ENCODE assay signal across 15 cellular contexts in the genomic region with DNA sequence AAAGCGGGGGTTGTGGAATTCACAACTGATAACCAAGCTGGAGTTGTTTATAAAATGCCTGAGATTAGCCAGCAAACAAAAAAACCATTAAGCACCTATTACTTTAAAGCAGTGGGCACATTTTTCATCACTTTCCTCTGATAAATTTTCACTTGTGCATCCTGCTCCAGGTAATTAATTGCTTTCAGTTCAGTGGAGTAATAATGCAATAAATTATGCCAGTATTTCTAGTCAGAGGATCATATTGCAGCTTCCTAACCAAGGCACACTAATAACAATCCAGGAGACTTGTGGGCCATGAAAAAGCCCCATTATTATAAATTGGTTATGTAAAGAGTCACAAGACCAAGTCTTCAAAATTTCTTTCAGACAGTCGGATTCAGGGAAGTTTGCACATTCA.
DNase-seq lines count a peak whose midpoint lies in the region; ATAC-seq and TF ChIP-seq lines count a peak whose summit lies in the region.
"Had no signal": no experiment of that assay in that cellular context is flagged by ENCODE, and none has a peak within 500 bp of the region (broad histone marks: within the 10 kb centered on the region; RNA-seq: fewer than 3 reads in every experiment).

No MANE protein-coding gene starts in this region.

- no peaks in the 10 kb centered on the region for H3K27me3 ChIP-seq in CD4-positive, alpha-beta T cell (ENCODE audit: control insufficient read depth, insufficient read depth, low read length)
- H3K27me3 ChIP-seq: BE2C had no signal

- intact Hi-C loops in CD4-positive, alpha-beta T cell (cut with DNase I, micrococcal nuclease), result no loop called here

- H3K27ac ChIP-seq in CD4-positive, alpha-beta T cell (ENCODE audit: low read depth, low read length), result no peak overlapping the region
- H3K27ac ChIP-seq: GM23248, HL-60 had no signal

- peaks cover 5% of the 10 kb centered on the region for H3K27me3 Mint-ChIP-seq in CD4-positive, alpha-beta T cell
- H3K27me3 Mint-ChIP-seq: CD4-positive, CD25-positive, alpha-beta regulatory T cell had no signal

- no peak overlapping the region for H3K4me3 Mint-ChIP-seq in CD4-positive, alpha-beta T cell
- H3K4me3 Mint-ChIP-seq: CD4-positive, CD25-positive, alpha-beta regulatory T cell; HFFc6 had no signal

- H3K36me3 Mint-ChIP-seq in CD4-positive, alpha-beta T cell (ENCODE audit: low read depth), result no peaks in the 10 kb centered on the region
- H3K36me3 Mint-ChIP-seq: CD4-positive, CD25-positive, alpha-beta regulatory T cell had no signal

- ATAC-seq in CD4-positive, alpha-beta T cell (ENCODE audit: poor library complexity), result no peak

- CTCF ChIA-PET in HEK293T (lab: Yijun Ruan, JAX), result no interaction called here
- CTCF ChIA-PET in CD4-positive, alpha-beta T cell (lab: Charles Lee), result no interaction called here

- H3K27ac Mint-ChIP-seq in CD4-positive, alpha-beta T cell, result no peak overlapping the region
- H3K27ac Mint-ChIP-seq: CD4-positive, CD25-positive, alpha-beta regulatory T cell; HFFc6 had no signal

- peak; percentile 35 for DNase-seq in NCI-H510A treated with DMSO at 0.1 percent for 48 hours (lab: John Stamatoyannopoulos, UW)
- DNase-seq in NCI-H510A (lab: John Stamatoyannopoulos, UW), result no peak
- DNase-seq in HEK293T (ENCODE audit: extremely low spot score), result no peak
- peak; percentile 13 for DNase-seq in NCI-H69 (lab: John Stamatoyannopoulos, UW)
- DNase-seq in CD4-positive, alpha-beta T cell, result no peak
- no peak for DNase-seq in SK-N-DZ (ENCODE audit: low spot score)
- DNase-seq: ACHN; BE2C; C1 segment of cervical spinal cord; Caco-2; CD4-positive, CD25-positive, alpha-beta regulatory T cell; GM23248; HFFc6 had no signal

- H3K4me1 Mint-ChIP-seq in CD4-positive, alpha-beta T cell (ENCODE audit: low read depth), result no peaks in the 10 kb centered on the region
- H3K4me1 Mint-ChIP-seq: CD4-positive, CD25-positive, alpha-beta regulatory T cell had no signal

- no peaks in the 10 kb centered on the region for H3K9me3 ChIP-seq in CD4-positive, alpha-beta T cell (ENCODE audit: control insufficient read depth, low read length)
- H3K9me3 ChIP-seq: BE2C, Caco-2, HAP-1 had no signal

- no peak for TF ChIP-seq CTCF in CD4-positive, alpha-beta T cell (IDR thresholded peaks at IDR 0.05)

- no peaks in the 10 kb centered on the region for H3K9me3 Mint-ChIP-seq in CD4-positive, alpha-beta T cell
- H3K9me3 Mint-ChIP-seq: CD4-positive, CD25-positive, alpha-beta regulatory T cell; HFFc6 had no signal

- POLR2A ChIA-PET in HEK293T (lab: Yijun Ruan, JAX), result no interaction called here
- POLR2A ChIA-PET in CD4-positive, alpha-beta T cell (lab: Charles Lee), result no interaction called here

TF ChIP-seq in HEK293T, 16 proteins besides CTCF, POLR2A, EP300 and RAD21:
- no peak for TF ChIP-seq ARNT (IDR thresholded peaks at IDR 0.05)
- TF ChIP-seq, protein P1, sequence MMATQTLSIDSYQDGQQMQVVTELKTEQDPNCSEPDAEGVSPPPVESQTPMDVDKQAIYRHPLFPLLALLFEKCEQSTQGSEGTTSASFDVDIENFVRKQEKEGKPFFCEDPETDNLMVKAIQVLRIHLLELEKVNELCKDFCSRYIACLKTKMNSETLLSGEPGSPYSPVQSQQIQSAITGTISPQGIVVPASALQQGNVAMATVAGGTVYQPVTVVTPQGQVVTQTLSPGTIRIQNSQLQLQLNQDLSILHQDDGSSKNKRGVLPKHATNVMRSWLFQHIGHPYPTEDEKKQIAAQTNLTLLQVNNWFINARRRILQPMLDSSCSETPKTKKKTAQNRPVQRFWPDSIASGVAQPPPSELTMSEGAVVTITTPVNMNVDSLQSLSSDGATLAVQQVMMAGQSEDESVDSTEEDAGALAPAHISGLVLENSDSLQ (IDR thresholded peaks at IDR 0.05), result peak; percentile 83
TF ChIP-seq in HEK293T: peak in this region for 1.

Comparison
In these comparisons a context has a peak if more than half of its experiments do, and no peak if none do; other contexts are left out.
1. DNase-seq: peak in NCI-H510A treated with DMSO at 0.1 percent for 48 hours (single experiment) and NCI-H69 (single experiment); none in NCI-H510A (single experiment), HEK293T (single experiment), CD4-positive, alpha-beta T cell (0 of 10) and SK-N-DZ (single experiment).